Comparison of ENCODE assay signal across 1 cellular context in genomic region chr1:200428482-200429205, GRCh38.
TF ChIP-seq lines count a peak whose summit lies in the region.

No MANE protein-coding gene starts in this region.

TF ChIP-seq in SK-N-SH treated with all-trans-retinoic acid at 6 μM for 48 hours, 23 proteins besides CTCF, POLR2A, EP300 and RAD21 (continued from another document):
- TF ChIP-seq CSRNP3 (CRISPR knock-in tag; IDR thresholded peaks at IDR 0.05) (no peak), ZNF8 (CRISPR knock-in tag; IDR thresholded peaks at IDR 0.05) (no peak), BACH2 (CRISPR knock-in tag; IDR thresholded peaks at IDR 0.05; ENCODE audit: borderline replicate concordance) (no peak), POU6F1 (CRISPR knock-in tag; IDR thresholded peaks at IDR 0.05; ENCODE audit: borderline replicate concordance, low read depth) (no peak), ZC3H10 (CRISPR knock-in tag; IDR thresholded peaks at IDR 0.05) (no peak), ZFP3 (CRISPR knock-in tag; IDR thresholded peaks at IDR 0.05) (no peak)
